In the genomic region with DNA sequence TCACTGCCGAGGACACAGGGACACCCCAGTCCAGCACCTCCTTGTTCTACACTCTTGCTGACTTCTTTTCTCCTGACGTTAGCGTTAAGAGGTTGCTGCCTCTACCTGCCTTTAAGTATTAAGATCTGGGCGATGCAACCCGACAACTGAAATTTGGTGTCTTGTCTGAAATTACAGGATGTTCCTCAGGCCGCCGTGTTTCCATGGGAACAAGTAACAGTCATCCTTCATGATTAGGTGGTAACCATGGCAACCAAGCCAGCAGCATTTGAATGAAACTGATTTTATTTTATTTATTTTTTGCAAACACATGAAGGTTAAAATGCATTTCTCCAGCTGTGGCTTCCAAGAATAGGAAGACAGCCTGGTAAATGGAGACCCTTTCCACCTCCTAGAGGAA, we compare ENCODE assay signal across 22 cellular contexts. TPM values are rescaled to one million over a fixed set of nuclear protein-coding genes. Genes with fewer than 3 reads are reported as not detected.
DNase-seq lines count a peak whose midpoint lies in the region; ATAC-seq, FAIRE-seq and TF ChIP-seq lines count a peak whose summit lies in the region.
"Had no signal": no experiment of that assay in that cellular context is flagged by ENCODE, and none has a peak within 500 bp of the region (broad histone marks: within the 10 kb centered on the region; RNA-seq: fewer than 3 reads in every experiment).

No MANE protein-coding gene starts in this region.

- BruUV-seq in K562 (replicated peaks; lab: Mats Ljungman, UMichigan): no TSS peak

- TF ChIP-seq CTCF in left ventricle myocardium inferior (IDR thresholded peaks at IDR 0.05; ENCODE audit: borderline replicate concordance) (no peak), K562 (IDR thresholded peaks at IDR 0.05 in 2 of 3, conservative IDR thresholded peaks at IDR 0.05 in 1 of 3; ENCODE audit: insufficient read depth in 2 of 3, low read depth in 1 of 3, low read length in 3 of 3) (no peak), lower lobe of right lung (IDR thresholded peaks at IDR 0.05) (no peak), chondrocyte (IDR thresholded peaks at IDR 0.05) (no peak)

- H3K9ac ChIP-seq in K562 (ENCODE audit: insufficient read depth in 1 of 2, low read depth in 2 of 2, low read length in 2 of 2): no peak overlapping the region

- H4K20me1 ChIP-seq in K562 (replicated peaks; ENCODE audit: control insufficient read depth, insufficient read depth, low read length): 0 out of 2 replicates have a peak, but pooled peaks cover 5% of the 10 kb centered on the region

- no peaks in the 10 kb centered on the region for H3K9me3 Mint-ChIP-seq in chondrocyte (ENCODE audit: low read depth)
- H3K9me3 Mint-ChIP-seq: CD14-positive monocyte had no signal

- no peaks in the 10 kb centered on the region for H3K27me3 ChIP-seq in left ventricle myocardium inferior (ENCODE audit: low read depth)
- peaks cover 2 to 42% of the 10 kb centered on the region in 2 experiments; a peak in 4 of 5 replicates for H3K27me3 ChIP-seq in K562 (ENCODE audit: control insufficient read depth in 2 of 2, insufficient read depth in 2 of 2, low read length in 2 of 2)
- no peaks in the 10 kb centered on the region for H3K27me3 ChIP-seq in lower lobe of right lung (ENCODE audit: low read depth)
- H3K27me3 ChIP-seq: stomach had no signal

- WGBS in K562 (ENCODE audit: insufficient coverage, low coverage, missing lambda C conversion rate): 1% methylated on average over 7 of the region's 7 CpGs

- peak overlapping the region; percentile 60 for H3K27ac ChIP-seq in left ventricle myocardium inferior (replicated peaks)
- H3K27ac ChIP-seq in K562 (ENCODE audit: extremely low read depth, low read depth, low read length): no peak overlapping the region
- no peak overlapping the region for H3K27ac ChIP-seq in lower lobe of right lung

- ATAC-seq in Right ventricle myocardium inferior (no peak), K562 (no peak), lower lobe of right lung (no peak), GM18520 (IDR thresholded peaks at IDR 0.05; ENCODE audit: unreplicated experiment) (no peak), GM18511 (IDR thresholded peaks at IDR 0.05; ENCODE audit: unreplicated experiment) (no peak)
- ATAC-seq: naive thymus-derived CD8-positive, alpha-beta T cell had no signal

- no peak overlapping the region for H3K4me3 ChIP-seq in left ventricle myocardium inferior
- H3K4me3 ChIP-seq in K562: no peak overlapping the region
- H3K4me3 ChIP-seq in lower lobe of right lung: no peak overlapping the region
- H3K4me3 ChIP-seq: stomach had no signal

- H3K9me1 ChIP-seq in K562 (ENCODE audit: control insufficient read depth, insufficient read depth, low read length): no peaks in the 10 kb centered on the region

- no peak overlapping the region for H2AFZ ChIP-seq in K562 (ENCODE audit: low read depth, low read length)

- no peak for TF ChIP-seq RAD21 in K562 (CRISPR knock-in tag; conservative IDR thresholded peaks at IDR 0.05 in 1 of 2, IDR thresholded peaks at IDR 0.05 in 1 of 2)

- in situ Hi-C loops in K562 (cut with MboI): no loop called here

- H3K9me3 ChIP-seq in left ventricle myocardium inferior (replicated peaks) (peaks cover 7% of the 10 kb centered on the region), K562 (replicated peaks; ENCODE audit: control insufficient read depth, insufficient read depth, low read depth, low read length) (no peaks in the 10 kb centered on the region), lower lobe of right lung (no peaks in the 10 kb centered on the region)
- H3K9me3 ChIP-seq: stomach had no signal

- no peaks in the 10 kb centered on the region for H3K79me2 ChIP-seq in K562 (ENCODE audit: control insufficient read depth, insufficient read depth, low read length)

- H3K4me2 ChIP-seq in K562 (ENCODE audit: insufficient read depth, low read length): no peak overlapping the region

- POLR2A ChIA-PET in K562 (lab: Yijun Ruan, JAX): no interaction called here

- H3K36me3 Mint-ChIP-seq in chondrocyte (ENCODE audit: low read depth): peaks cover 7% of the 10 kb centered on the region
- H3K36me3 Mint-ChIP-seq: CD14-positive monocyte; naive thymus-derived CD8-positive, alpha-beta T cell had no signal

- CTCF ChIA-PET in K562 (lab: Yijun Ruan, JAX; ENCODE audit: low intra/inter-chr PET ratio): no interaction called here

- intact Hi-C loops in left ventricle myocardium inferior (cut with micrococcal nuclease) (no loop called here), Right ventricle myocardium inferior (cut with DNase I) (no loop called here), K562 (cut with micrococcal nuclease) (no loop called here), lower lobe of right lung (cut with DNase I) (no loop called here)

- H3K4me1 ChIP-seq in left ventricle myocardium inferior (peaks cover 90% of the 10 kb centered on the region), K562 (replicated peaks in 1 of 2; ENCODE audit: control insufficient read depth in 2 of 2, insufficient read depth in 2 of 2, low read length in 2 of 2) (no peaks in the 10 kb centered on the region), lower lobe of right lung (peaks cover 7% of the 10 kb centered on the region)

- no peaks in the 10 kb centered on the region for H3K27me3 Mint-ChIP-seq in chondrocyte (ENCODE audit: low read depth)

- no peak for TF ChIP-seq POLR2A in K562 (conservative IDR thresholded peaks at IDR 0.05)

- H3K4me1 Mint-ChIP-seq in chondrocyte (ENCODE audit: low read depth): peaks cover 17% of the 10 kb centered on the region
- H3K4me1 Mint-ChIP-seq: CD14-positive monocyte; naive thymus-derived CD8-positive, alpha-beta T cell had no signal

- DNase-seq in left ventricle myocardium inferior (no peak), Right ventricle myocardium inferior (ENCODE audit: missing footprints) (no peak), K562 (ENCODE audit: extremely low read depth in 1 of 4, low spot score in 3 of 4) (peak in 2 of 4 experiments; percentile 30 to 36), lower lobe of right lung (peak; percentile 4), hepatic stellate cell (ENCODE audit: low spot score) (no peak), chondrocyte (ENCODE audit: low spot score) (no peak)
- DNase-seq: activated CD4-positive, alpha-beta T cell treated with anti-CD3 and anti-CD28 coated beads, Interleukin-2, amount 50 U/mL, for 1 hour; activated CD8-positive, alpha-beta memory T cell treated with anti-CD3 and anti-CD28 coated beads, Interleukin-2, amount 50 U/mL, for 48 hours; activated gamma-delta T cell; DMS 273 treated with DMSO at 0.1 percent for 48 hours; naive thymus-derived CD8-positive, alpha-beta T cell; NCI-H1048; NCI-H2029 treated with DMSO at 0.1 percent for 48 hours; NCI-H526; SHP77; small intestine; stimulated activated CD4-positive, alpha-beta T cell treated with anti-CD3 and anti-CD28 coated beads, Interleukin-4, amount 100 ng/mL, for 1 hour; stomach had no signal

- FAIRE-seq in K562 (lab: Jason Lieb, UNC): no peak
- FAIRE-seq: islet of Langerhans, small intestine had no signal

- no peak overlapping the region for H3K4me3 Mint-ChIP-seq in chondrocyte (ENCODE audit: unreplicated experiment)
- H3K4me3 Mint-ChIP-seq: CD14-positive monocyte; naive thymus-derived CD8-positive, alpha-beta T cell had no signal

- H3K27ac Mint-ChIP-seq in chondrocyte (ENCODE audit: unreplicated experiment): no peak overlapping the region
- H3K27ac Mint-ChIP-seq: CD14-positive monocyte; naive thymus-derived CD8-positive, alpha-beta T cell had no signal

- no peak for TF ChIP-seq EP300 in K562 (IDR thresholded peaks at IDR 0.05; ENCODE audit: low read length)

- H3K36me3 ChIP-seq in left ventricle myocardium inferior: peaks cover 13% of the 10 kb centered on the region
- H3K36me3 ChIP-seq in K562 (ENCODE audit: control insufficient read depth, insufficient read depth, low read length): no peaks in the 10 kb centered on the region
- H3K36me3 ChIP-seq in lower lobe of right lung: no peaks in the 10 kb centered on the region
- H3K36me3 ChIP-seq: stomach had no signal

TF ChIP-seq in K562, 482 proteins besides CTCF, POLR2A, EP300 and RAD21 (continues in another document):
- TF ChIP-seq ZZZ3 (IDR thresholded peaks at IDR 0.05) (no peak), ZFPM2 (CRISPR knock-in tag; IDR thresholded peaks at IDR 0.05) (no peak), PCBP2 (IDR thresholded peaks at IDR 0.05; ENCODE audit: low read depth, low read length, poor library complexity, severe bottlenecking) (no peak)

RNA-seq across cellular contexts. Expression of gene DAB2IP, which starts 20.8 kb away (rescaled TPM):
- total RNA-seq in left ventricle myocardium inferior: 50.7 TPM
- total RNA-seq in Right ventricle myocardium inferior: 53.0 TPM
- 0.28 TPM in 1 of 2 replicates, not detected in the other for total RNA-seq in K562 (2011; cell fraction: chromatin; rRNA removed; ENCODE audit: low replicate concordance)
- under 0.01 TPM in 1 of 2 replicates, not detected in the other for total RNA-seq in K562 (2011; cell fraction: nucleolus; rRNA removed)
- not detected in 2 replicates for total RNA-seq in K562 (2011; cell fraction: nucleoplasm; rRNA removed)
- not detected in 2 replicates for total RNA-seq in K562 (2014; rRNA removed)
- total RNA-seq in K562 (2014; rRNA removed; fragmentation: Illumina TruSeq; extraction: Trizol): not detected in 2 replicates
- 0.04 TPM in 1 of 2 replicates, not detected in the other for total RNA-seq in K562 (2015; rRNA removed; fragmentation: Illumina TruSeq; extraction: Trizol)
- 0.31 and 0.38 TPM in 2 replicates for total RNA-seq in K562 (2021)
- polyA plus RNA-seq in K562 (2011; rRNA removed): 0.03 and 0.10 TPM in 2 replicates
- polyA plus RNA-seq in K562 (2011; cell fraction: cytosol; rRNA removed): 0.03 and 0.07 TPM in 2 replicates
- 0.23 and 0.48 TPM in 2 replicates for polyA plus RNA-seq in K562 (2011; cell fraction: nucleus; rRNA removed)
- 0.03 and 0.11 TPM in 2 replicates for polyA plus RNA-seq in K562 (2012)
- not detected in 2 replicates for polyA plus RNA-seq in K562 (2014; fragmentation: Illumina TruSeq; extraction: Trizol)
- polyA plus RNA-seq in K562 (2014; fragmentation: Nextera tagmentation; extraction: Ambion mirVana): under 1 TPM in 1 of 2 experiments, not detected in 1; 0.06 TPM
- polyA plus RNA-seq in K562 (2014; rRNA removed): not detected in 2 replicates
- 0.07 TPM in 1 of 2 replicates, not detected in the other for polyA minus RNA-seq in K562 (2011; rRNA and poly(A)+ RNA removed)
- polyA minus RNA-seq in K562 (2011; cell fraction: cytosol; rRNA and poly(A)+ RNA removed): 0.67 and 0.82 TPM in 2 replicates
- 0.13 and 0.22 TPM in 2 replicates for polyA minus RNA-seq in K562 (2011; cell fraction: nucleus; rRNA and poly(A)+ RNA removed)
- total RNA-seq in lower lobe of right lung: 54.1 TPM
- total RNA-seq in chondrocyte: 36.6 to 66.7 TPM (median 58.5 TPM) in 3 replicates
- total RNA-seq: naive thymus-derived CD8-positive, alpha-beta T cell had no signal
- polyA plus RNA-seq: CD14-positive monocyte; naive thymus-derived CD8-positive, alpha-beta T cell had no signal

Comparison
In these comparisons a context has a peak if more than half of its experiments do, and no peak if none do; other contexts are left out.
1. RNA of gene DAB2IP, which starts 20.8 kb away (total RNA-seq): 36.6 to 66.7 TPM in chondrocyte, 54.1 TPM in lower lobe of right lung (single experiment), 53.0 TPM in Right ventricle myocardium inferior (single experiment) and 50.7 TPM in left ventricle myocardium inferior (single experiment); under 0.01 to 0.38 TPM in K562; every median in the first group is over 10 times any median in the second.